8 cellular contexts compared by ENCODE assay signal in the genomic region with DNA sequence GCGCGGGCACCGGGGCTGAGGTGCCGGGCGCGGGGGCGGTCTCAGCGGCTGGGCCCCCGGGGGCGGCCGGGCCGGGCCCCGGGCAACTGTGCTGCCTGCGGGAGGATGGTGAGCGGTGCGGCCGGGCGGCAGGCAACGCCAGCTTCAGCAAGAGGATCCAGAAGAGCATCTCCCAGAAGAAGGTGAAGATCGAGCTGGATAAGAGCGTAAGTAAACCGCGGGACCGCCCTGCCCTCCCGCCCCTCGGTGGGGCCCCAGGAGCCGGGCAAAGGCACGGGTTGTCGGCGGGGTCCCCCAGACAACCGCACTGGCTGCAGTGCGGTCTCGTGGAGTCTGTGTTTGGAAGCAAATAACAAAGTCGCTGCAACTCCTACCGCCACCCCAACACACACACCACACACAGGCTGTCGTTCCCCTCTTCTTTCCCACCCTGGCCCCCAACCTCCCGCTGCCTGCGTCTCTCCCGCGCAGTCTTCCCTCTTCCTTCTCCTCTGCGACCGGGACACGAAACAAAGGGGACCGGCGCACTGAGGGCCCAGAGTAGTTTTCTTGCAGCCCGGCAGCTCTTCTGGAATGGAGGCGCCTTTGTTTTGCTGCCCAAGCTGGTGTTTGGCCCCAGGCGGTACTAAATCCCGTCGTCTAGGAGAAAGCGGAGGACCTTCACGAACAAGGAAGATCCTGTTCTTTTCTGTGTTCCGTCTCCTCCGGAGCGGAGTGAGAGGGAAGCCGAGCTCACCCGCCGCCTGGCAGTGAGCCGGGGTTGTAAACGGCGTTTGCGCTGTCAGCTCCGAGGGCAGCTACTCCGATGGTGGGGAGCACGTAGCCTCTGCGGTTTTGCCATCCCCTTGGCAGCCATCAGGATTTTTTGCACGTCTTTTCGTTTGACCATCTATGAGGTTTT. TPM values are rescaled to one million over a fixed set of nuclear protein-coding genes. Genes with fewer than 3 reads are reported as not detected.
DNase-seq lines count a peak whose midpoint lies in the region; ATAC-seq and TF ChIP-seq lines count a peak whose summit lies in the region.

No MANE protein-coding gene starts in this region.

- no peaks in the 10 kb centered on the region for H3K4me1 ChIP-seq in BE2C

- DNase-seq in BE2C (peak; percentile 62), NCI-H82 treated with DMSO at 0.1 percent for 48 hours (lab: John Stamatoyannopoulos, UW; ENCODE audit: unreplicated experiment) (peak; percentile 9), endothelial cell (ENCODE audit: low spot score) (peak; percentile 69), mesothelial cell of epicardium (ENCODE audit: low spot score in 2 of 2, unreplicated experiment in 2 of 2) (peak; percentile 34 to 72)
- peak; percentile 66 for DNase-seq in activated CD8-positive, alpha-beta memory T cell treated with anti-CD3 and anti-CD28 coated beads, Interleukin-2, amount 50 U/mL, for 48 hours
- DNase-seq in stimulated activated CD8-positive, alpha-beta memory T cell treated with anti-CD3 and anti-CD28 coated beads, Interleukin-7, amount 100 ng/mL, for 1 hour (ENCODE audit: low read depth in 2 of 2): peak; percentile 13 to 16

- H3K4me3 Mint-ChIP-seq in endothelial cell (ENCODE audit: unreplicated experiment) (peak overlapping the region; percentile 97), mesothelial cell of epicardium (peak overlapping the region; percentile 98)

- peaks cover 13% of the 10 kb centered on the region for H3K27me3 Mint-ChIP-seq in endothelial cell (ENCODE audit: unreplicated experiment)
- no peaks in the 10 kb centered on the region for H3K27me3 Mint-ChIP-seq in mesothelial cell of epicardium (ENCODE audit: low read depth)

- peak overlapping the region; percentile 74 for H3K27ac Mint-ChIP-seq in endothelial cell (ENCODE audit: unreplicated experiment)
- peak overlapping the region; percentile 99 for H3K27ac Mint-ChIP-seq in mesothelial cell of epicardium

- H3K36me3 Mint-ChIP-seq in endothelial cell (ENCODE audit: low read depth, unreplicated experiment) (no peaks in the 10 kb centered on the region), mesothelial cell of epicardium (peaks cover 5% of the 10 kb centered on the region)

- H3K9me3 Mint-ChIP-seq in endothelial cell (ENCODE audit: unreplicated experiment) (no peaks in the 10 kb centered on the region), mesothelial cell of epicardium (no peaks in the 10 kb centered on the region)

- no peaks in the 10 kb centered on the region for H3K9me3 ChIP-seq in BE2C

- no peaks in the 10 kb centered on the region for H3K27me3 ChIP-seq in BE2C

- peaks cover 21% of the 10 kb centered on the region for H3K4me1 Mint-ChIP-seq in endothelial cell (ENCODE audit: unreplicated experiment)
- H3K4me1 Mint-ChIP-seq in mesothelial cell of epicardium: peaks cover 23% of the 10 kb centered on the region

- H3K4me3 ChIP-seq in BE2C (ENCODE audit: low read depth, low read length): peak overlapping the region; percentile 99

- ATAC-seq in GM19025 (IDR thresholded peaks at IDR 0.05; ENCODE audit: low read depth, unreplicated experiment) (peak; percentile 25), HG03196 (IDR thresholded peaks at IDR 0.05; ENCODE audit: unreplicated experiment) (peak; percentile 19)

- no peak for TF ChIP-seq CTCF in BE2C (IDR thresholded peaks at IDR 0.05; ENCODE audit: low read depth, low read length)
- no peak for TF ChIP-seq CTCF in endothelial cell (IDR thresholded peaks at IDR 0.05; ENCODE audit: unreplicated experiment)
- TF ChIP-seq CTCF in mesothelial cell of epicardium (IDR thresholded peaks at IDR 0.05; ENCODE audit: unreplicated experiment): no peak

- peaks cover 16% of the 10 kb centered on the region for H3K36me3 ChIP-seq in BE2C

RNA-seq across cellular contexts. Expression of a gene that starts 0.8 kb away (rescaled TPM):
- polyA plus RNA-seq in BE2C (2012; ENCODE audit: insufficient read depth, insufficient read length, low read depth): 15.7 TPM
- total RNA-seq in endothelial cell (ENCODE audit: unreplicated experiment) (22.2 TPM), mesothelial cell of epicardium (13.6 to 16.8 TPM (median 15.4 TPM) in 3 replicates)

RNA-seq across cellular contexts. Expression of a gene that starts 27.4 kb away (rescaled TPM):
- polyA plus RNA-seq in BE2C (2012; ENCODE audit: insufficient read depth, insufficient read length, low read depth): 0.12 TPM
- total RNA-seq in endothelial cell (ENCODE audit: unreplicated experiment) (not detected), mesothelial cell of epicardium (0.42 to 0.47 TPM (median 0.44 TPM) in 3 replicates)

RNA-seq across cellular contexts. Expression of a gene that starts 37.4 kb away (rescaled TPM):
- 86.8 TPM for polyA plus RNA-seq in BE2C (2012; ENCODE audit: insufficient read depth, insufficient read length, low read depth)
- total RNA-seq in endothelial cell (ENCODE audit: unreplicated experiment) (160 TPM), mesothelial cell of epicardium (95.2 to 98.6 TPM (median 98.4 TPM) in 3 replicates)

Comparison
In these comparisons a context has a peak if more than half of its experiments do, and no peak if none do; other contexts are left out.
1. Peak in every context shown above with its lines: DNase-seq, ATAC-seq and H3K4me3 ChIP-seq.
2. DNase-seq: peak in every context shown above with its lines; median percentile 69 in endothelial cell; 66 in activated CD8-positive, alpha-beta memory T cell treated with anti-CD3 and anti-CD28 coated beads, Interleukin-2, amount 50 U/mL, for 48 hours; 62 in BE2C; 53 in mesothelial cell of epicardium; 14 in stimulated activated CD8-positive, alpha-beta memory T cell treated with anti-CD3 and anti-CD28 coated beads, Interleukin-7, amount 100 ng/mL, for 1 hour; 9 in NCI-H82 treated with DMSO at 0.1 percent for 48 hours.